In the genomic region with DNA sequence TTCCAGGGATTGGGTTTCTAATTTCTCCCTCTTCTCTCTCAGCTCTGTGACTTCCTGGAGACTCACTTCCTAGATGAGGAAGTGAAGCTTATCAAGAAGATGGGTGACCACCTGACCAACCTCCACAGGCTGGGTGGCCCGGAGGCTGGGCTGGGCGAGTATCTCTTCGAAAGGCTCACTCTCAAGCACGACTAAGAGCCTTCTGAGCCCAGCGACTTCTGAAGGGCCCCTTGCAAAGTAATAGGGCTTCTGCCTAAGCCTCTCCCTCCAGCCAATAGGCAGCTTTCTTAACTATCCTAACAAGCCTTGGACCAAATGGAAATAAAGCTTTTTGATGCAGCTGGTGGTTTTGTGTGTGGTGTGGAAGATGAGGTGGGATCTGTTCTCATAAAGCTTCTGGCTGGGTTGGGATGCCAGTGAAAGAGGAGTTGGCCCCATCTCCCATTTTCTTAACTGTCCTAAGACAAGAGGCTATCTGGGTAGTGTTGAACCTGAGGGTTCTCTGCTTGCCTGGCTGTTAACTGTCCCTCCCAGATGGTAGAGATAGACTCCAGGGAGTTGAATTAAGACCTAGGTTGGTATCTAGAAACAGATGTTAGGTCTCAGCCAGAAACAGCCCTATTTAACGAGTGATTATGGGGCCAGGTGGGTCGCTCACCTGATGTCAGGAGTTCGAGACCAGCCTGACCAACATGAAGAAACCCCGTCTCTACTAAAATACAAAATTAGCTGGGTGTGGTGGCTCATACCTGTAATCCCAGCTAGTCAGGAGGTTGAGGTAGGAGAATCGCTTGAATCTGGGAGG, we compare ENCODE assay signal across 1 cellular context.
TF ChIP-seq lines count a peak whose summit lies in the region.

No MANE protein-coding gene starts in this region.

TF ChIP-seq in K562, 482 proteins besides CTCF, POLR2A, EP300 and RAD21 (continued from another document):
- TF ChIP-seq, protein P1, sequence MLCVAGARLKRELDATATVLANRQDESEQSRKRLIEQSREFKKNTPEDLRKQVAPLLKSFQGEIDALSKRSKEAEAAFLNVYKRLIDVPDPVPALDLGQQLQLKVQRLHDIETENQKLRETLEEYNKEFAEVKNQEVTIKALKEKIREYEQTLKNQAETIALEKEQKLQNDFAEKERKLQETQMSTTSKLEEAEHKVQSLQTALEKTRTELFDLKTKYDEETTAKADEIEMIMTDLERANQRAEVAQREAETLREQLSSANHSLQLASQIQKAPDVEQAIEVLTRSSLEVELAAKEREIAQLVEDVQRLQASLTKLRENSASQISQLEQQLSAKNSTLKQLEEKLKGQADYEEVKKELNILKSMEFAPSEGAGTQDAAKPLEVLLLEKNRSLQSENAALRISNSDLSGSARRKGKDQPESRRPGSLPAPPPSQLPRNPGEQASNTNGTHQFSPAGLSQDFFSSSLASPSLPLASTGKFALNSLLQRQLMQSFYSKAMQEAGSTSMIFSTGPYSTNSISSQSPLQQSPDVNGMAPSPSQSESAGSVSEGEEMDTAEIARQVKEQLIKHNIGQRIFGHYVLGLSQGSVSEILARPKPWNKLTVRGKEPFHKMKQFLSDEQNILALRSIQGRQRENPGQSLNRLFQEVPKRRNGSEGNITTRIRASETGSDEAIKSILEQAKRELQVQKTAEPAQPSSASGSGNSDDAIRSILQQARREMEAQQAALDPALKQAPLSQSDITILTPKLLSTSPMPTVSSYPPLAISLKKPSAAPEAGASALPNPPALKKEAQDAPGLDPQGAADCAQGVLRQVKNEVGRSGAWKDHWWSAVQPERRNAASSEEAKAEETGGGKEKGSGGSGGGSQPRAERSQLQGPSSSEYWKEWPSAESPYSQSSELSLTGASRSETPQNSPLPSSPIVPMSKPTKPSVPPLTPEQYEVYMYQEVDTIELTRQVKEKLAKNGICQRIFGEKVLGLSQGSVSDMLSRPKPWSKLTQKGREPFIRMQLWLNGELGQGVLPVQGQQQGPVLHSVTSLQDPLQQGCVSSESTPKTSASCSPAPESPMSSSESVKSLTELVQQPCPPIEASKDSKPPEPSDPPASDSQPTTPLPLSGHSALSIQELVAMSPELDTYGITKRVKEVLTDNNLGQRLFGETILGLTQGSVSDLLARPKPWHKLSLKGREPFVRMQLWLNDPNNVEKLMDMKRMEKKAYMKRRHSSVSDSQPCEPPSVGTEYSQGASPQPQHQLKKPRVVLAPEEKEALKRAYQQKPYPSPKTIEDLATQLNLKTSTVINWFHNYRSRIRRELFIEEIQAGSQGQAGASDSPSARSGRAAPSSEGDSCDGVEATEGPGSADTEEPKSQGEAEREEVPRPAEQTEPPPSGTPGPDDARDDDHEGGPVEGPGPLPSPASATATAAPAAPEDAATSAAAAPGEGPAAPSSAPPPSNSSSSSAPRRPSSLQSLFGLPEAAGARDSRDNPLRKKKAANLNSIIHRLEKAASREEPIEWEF (CRISPR knock-in tag; IDR thresholded peaks at IDR 0.05): no peak
- TF ChIP-seq, protein P2, sequence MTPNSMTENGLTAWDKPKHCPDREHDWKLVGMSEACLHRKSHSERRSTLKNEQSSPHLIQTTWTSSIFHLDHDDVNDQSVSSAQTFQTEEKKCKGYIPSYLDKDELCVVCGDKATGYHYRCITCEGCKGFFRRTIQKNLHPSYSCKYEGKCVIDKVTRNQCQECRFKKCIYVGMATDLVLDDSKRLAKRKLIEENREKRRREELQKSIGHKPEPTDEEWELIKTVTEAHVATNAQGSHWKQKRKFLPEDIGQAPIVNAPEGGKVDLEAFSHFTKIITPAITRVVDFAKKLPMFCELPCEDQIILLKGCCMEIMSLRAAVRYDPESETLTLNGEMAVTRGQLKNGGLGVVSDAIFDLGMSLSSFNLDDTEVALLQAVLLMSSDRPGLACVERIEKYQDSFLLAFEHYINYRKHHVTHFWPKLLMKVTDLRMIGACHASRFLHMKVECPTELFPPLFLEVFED (CRISPR knock-in tag; conservative IDR thresholded peaks at IDR 0.05): no peak; the same call in 1 of the 2 replicates
- TF ChIP-seq, protein P3, sequence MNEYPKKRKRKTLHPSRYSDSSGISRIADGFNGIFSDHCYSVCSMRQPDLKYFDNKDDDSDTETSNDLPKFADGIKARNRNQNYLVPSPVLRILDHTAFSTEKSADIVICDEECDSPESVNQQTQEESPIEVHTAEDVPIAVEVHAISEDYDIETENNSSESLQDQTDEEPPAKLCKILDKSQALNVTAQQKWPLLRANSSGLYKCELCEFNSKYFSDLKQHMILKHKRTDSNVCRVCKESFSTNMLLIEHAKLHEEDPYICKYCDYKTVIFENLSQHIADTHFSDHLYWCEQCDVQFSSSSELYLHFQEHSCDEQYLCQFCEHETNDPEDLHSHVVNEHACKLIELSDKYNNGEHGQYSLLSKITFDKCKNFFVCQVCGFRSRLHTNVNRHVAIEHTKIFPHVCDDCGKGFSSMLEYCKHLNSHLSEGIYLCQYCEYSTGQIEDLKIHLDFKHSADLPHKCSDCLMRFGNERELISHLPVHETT (CRISPR knock-in tag; conservative IDR thresholded peaks at IDR 0.05 in 1 of 2, IDR thresholded peaks at IDR 0.05 in 1 of 2): no peak
- TF ChIP-seq CBX2 (IDR thresholded peaks at IDR 0.05; ENCODE audit: insufficient read depth, low read length, poor library complexity, severe bottlenecking): no peak
- TF ChIP-seq BRCA1 (IDR thresholded peaks at IDR 0.05): no peak
- TF ChIP-seq BRCA1 (CRISPR knock-in tag; IDR thresholded peaks at IDR 0.05): no peak
- no peak for TF ChIP-seq TSC22D4 (tag; IDR thresholded peaks at IDR 0.05)
- TF ChIP-seq ZC3H8 (IDR thresholded peaks at IDR 0.05): no peak
- no peak for TF ChIP-seq ZNF717 (CRISPR knock-in tag; IDR thresholded peaks at IDR 0.05)
- TF ChIP-seq, protein P4, sequence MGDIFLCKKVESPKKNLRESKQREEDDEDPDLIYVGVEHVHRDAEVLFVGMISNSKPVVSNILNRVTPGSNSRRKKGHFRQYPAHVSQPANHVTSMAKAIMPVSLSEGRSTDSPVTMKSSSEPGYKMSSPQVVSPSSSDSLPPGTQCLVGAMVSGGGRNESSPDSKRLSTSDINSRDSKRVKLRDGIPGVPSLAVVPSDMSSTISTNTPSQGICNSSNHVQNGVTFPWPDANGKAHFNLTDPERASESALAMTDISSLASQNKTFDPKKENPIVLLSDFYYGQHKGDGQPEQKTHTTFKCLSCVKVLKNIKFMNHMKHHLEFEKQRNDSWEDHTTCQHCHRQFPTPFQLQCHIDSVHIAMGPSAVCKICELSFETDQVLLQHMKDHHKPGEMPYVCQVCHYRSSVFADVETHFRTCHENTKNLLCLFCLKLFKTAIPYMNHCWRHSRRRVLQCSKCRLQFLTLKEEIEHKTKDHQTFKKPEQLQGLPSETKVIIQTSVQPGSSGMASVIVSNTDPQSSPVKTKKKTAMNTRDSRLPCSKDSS (IDR thresholded peaks at IDR 0.05; ENCODE audit: low read depth, partially characterized antibody): no peak
- no peak for TF ChIP-seq PTRF (tag; IDR thresholded peaks at IDR 0.05)
- TF ChIP-seq ZKSCAN8 (CRISPR knock-in tag; IDR thresholded peaks at IDR 0.05): no peak
- TF ChIP-seq KHSRP (IDR thresholded peaks at IDR 0.05): no peak
- no peak; the same call in 1 of the 2 replicates for TF ChIP-seq ZNF175 (CRISPR knock-in tag; IDR thresholded peaks at IDR 0.05; ENCODE audit: low read depth)
- TF ChIP-seq NR2F6 (CRISPR knock-in tag; IDR thresholded peaks at IDR 0.05): no peak
- peak; percentile 90 for TF ChIP-seq PHB (CRISPR knock-in tag; IDR thresholded peaks at IDR 0.05)
- TF ChIP-seq, protein P5, sequence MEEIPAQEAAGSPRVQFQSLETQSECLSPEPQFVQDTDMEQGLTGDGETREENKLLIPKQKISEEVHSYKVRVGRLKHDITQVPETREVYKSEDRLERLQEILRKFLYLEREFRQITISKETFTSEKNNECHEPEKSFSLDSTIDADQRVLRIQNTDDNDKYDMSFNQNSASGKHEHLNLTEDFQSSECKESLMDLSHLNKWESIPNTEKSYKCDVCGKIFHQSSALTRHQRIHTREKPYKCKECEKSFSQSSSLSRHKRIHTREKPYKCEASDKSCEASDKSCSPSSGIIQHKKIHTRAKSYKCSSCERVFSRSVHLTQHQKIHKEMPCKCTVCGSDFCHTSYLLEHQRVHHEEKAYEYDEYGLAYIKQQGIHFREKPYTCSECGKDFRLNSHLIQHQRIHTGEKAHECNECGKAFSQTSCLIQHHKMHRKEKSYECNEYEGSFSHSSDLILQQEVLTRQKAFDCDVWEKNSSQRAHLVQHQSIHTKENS (CRISPR knock-in tag; IDR thresholded peaks at IDR 0.05): no peak
- no peak for TF ChIP-seq HLTF (IDR thresholded peaks at IDR 0.05)
- TF ChIP-seq MIER1 (IDR thresholded peaks at IDR 0.05; ENCODE audit: low read depth): no peak
- TF ChIP-seq MBD2 (IDR thresholded peaks at IDR 0.05; ENCODE audit: borderline replicate concordance, low read depth): no peak
- TF ChIP-seq, protein P6, sequence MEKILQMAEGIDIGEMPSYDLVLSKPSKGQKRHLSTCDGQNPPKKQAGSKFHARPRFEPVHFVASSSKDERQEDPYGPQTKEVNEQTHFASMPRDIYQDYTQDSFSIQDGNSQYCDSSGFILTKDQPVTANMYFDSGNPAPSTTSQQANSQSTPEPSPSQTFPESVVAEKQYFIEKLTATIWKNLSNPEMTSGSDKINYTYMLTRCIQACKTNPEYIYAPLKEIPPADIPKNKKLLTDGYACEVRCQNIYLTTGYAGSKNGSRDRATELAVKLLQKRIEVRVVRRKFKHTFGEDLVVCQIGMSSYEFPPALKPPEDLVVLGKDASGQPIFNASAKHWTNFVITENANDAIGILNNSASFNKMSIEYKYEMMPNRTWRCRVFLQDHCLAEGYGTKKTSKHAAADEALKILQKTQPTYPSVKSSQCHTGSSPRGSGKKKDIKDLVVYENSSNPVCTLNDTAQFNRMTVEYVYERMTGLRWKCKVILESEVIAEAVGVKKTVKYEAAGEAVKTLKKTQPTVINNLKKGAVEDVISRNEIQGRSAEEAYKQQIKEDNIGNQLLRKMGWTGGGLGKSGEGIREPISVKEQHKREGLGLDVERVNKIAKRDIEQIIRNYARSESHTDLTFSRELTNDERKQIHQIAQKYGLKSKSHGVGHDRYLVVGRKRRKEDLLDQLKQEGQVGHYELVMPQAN (IDR thresholded peaks at IDR 0.05; ENCODE audit: borderline replicate concordance): peak; percentile 12; the same call in 1 of the 2 replicates
- TF ChIP-seq MCM7 (IDR thresholded peaks at IDR 0.05): no peak
- TF ChIP-seq ADNP (tag; IDR thresholded peaks at IDR 0.05): no peak
